In the genomic region with DNA sequence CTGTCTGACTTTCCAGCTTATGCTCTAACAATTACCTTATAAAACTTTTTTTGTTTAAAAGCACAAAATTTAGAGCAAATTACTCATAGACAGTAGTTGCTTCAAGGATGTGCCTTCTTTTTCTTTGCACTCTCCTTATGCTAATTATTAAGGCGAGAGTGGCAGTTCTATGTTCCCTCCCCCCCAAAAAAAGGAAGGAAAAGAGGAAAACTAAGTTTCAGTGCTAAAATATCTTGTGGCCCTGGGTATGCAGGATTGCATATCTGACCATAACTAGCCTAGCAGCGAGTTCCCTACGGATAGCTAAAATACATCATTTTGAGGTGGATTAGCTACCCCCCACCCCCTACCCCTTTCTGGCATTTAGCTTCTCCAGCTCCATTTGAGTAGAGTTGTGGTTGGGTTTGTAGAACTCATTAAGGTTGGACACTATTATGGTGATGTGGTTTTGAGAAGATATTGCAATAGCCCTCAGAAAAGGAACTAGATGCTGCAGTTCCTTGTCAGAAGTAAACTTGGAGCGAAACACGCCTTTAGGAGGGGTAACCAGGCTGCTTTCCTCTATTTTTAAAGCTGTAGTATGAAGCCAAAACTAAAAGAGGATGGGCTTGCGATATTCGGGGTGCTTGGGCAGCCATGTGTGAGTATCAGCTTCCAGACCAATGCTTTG, we compare ENCODE assay signal across 10 cellular contexts.
DNase-seq lines count a peak whose midpoint lies in the region; ATAC-seq lines count a peak whose summit lies in the region.
"Had no signal": no experiment of that assay in that cellular context is flagged by ENCODE, and none has a peak within 500 bp of the region (broad histone marks: within the 10 kb centered on the region; RNA-seq: fewer than 3 reads in every experiment).

No MANE protein-coding gene starts in this region.

- peak; percentile 51 for ATAC-seq in GM21447 (IDR thresholded peaks at IDR 0.05; ENCODE audit: unreplicated experiment)
- ATAC-seq in left ventricle myocardium superior = peak; percentile 17
- ATAC-seq in GM21526 (IDR thresholded peaks at IDR 0.05; ENCODE audit: low FRiP score, unreplicated experiment) = no peak

- intact Hi-C loops in left ventricle myocardium superior (cut with micrococcal nuclease) (no loop called here), posterior vena cava (cut with DNase I) (no loop called here)

- H3K4me3 ChIP-seq in GM08714 (ENCODE audit: low read length) = peak overlapping the region; percentile 51; the same call in 1 of the 2 replicates

- DNase-seq in Kasumi-1 (lab: John Stamatoyannopoulos, UW) (peak; percentile 87 to 88), left ventricle myocardium superior (no peak), NCI-H446 treated with DMSO at 0.1 percent for 48 hours (lab: John Stamatoyannopoulos, UW) (no peak), posterior vena cava (ENCODE audit: low spot score) (no peak), C1 segment of cervical spinal cord (lab: John Stamatoyannopoulos, UW) (no peak)
- DNase-seq: activated naive CD4-positive, alpha-beta T cell; stimulated activated CD4-positive, alpha-beta T cell treated with anti-CD3 and anti-CD28 coated beads, Interleukin-2, amount 100 ng/mL, for 24 hours had no signal

Comparison
In these comparisons a context has a peak if more than half of its experiments do, and no peak if none do; other contexts are left out.
1. DNase-seq: peak in Kasumi-1 (2 of 2); none in left ventricle myocardium superior (single experiment), NCI-H446 treated with DMSO at 0.1 percent for 48 hours (single experiment), posterior vena cava (single experiment) and C1 segment of cervical spinal cord (0 of 14).